29 cellular contexts compared by ENCODE assay signal in the genomic region with DNA sequence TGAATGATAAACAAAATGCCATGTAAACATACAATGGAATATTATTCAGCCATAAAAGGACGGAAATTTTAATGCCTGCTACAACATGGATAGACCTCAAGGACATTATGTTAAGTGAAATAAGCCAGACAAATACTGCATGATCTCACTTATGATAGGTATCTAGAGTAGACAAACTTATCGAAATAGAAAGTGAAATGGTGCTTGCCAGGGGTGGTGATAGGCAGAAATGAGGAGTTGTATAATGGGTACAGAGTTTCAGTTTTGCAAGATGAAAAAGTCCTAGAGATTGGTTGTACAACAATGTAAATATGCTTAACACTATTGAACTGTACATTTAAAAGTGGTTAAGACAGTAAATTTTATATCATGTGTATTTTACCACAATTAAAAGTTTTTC.
"Had no signal": no experiment of that assay in that cellular context is flagged by ENCODE, and none has a peak within 500 bp of the region (broad histone marks: within the 10 kb centered on the region; RNA-seq: fewer than 3 reads in every experiment).

No MANE protein-coding gene starts in this region.

- H3K27ac Mint-ChIP-seq: stimulated activated effector memory CD8-positive, alpha-beta T cell treated with anti-CD3 and anti-CD28 coated beads, Interleukin-12 subunit alpha, Interleukin-12 subunit beta, amount 100 ng/mL, for 72 hours; stimulated activated memory B cell treated with anti-CD40 and anti-IgM and Interleukin-4, amounts not matched to agents 10 μg/mL and 1 μg/mL and 100 μg/mL, for 72 hours; stimulated activated naive B cell treated with anti-CD40 and anti-IgM and Interleukin-4, amounts not matched to agents 10 μg/mL and 1 μg/mL and 100 μg/mL, for 72 hours; stimulated activated naive CD8-positive, alpha-beta T cell treated with anti-CD3 and anti-CD28 coated beads, Interleukin-15, amount 100 ng/mL, for 72 hours; stimulated activated naive CD8-positive, alpha-beta T cell treated with anti-CD3 and anti-CD28 coated beads, Interleukin-15, Interleukin-2, amounts not matched to agents 100 ng/mL and 50 ng/mL, for 24 hours; type B pancreatic cell had no signal

- FAIRE-seq: urothelium cell line had no signal

- H3K9me3 Mint-ChIP-seq: stimulated activated memory B cell treated with anti-CD40 and anti-IgM and Interleukin-4, amounts not matched to agents 10 μg/mL and 1 μg/mL and 100 μg/mL, for 72 hours; stimulated activated naive CD8-positive, alpha-beta T cell treated with anti-CD3 and anti-CD28 coated beads, Interleukin-15, Interleukin-2, amounts not matched to agents 100 ng/mL and 50 ng/mL, for 24 hours had no signal

- H3K4me1 ChIP-seq: stomach, suprapubic skin, testis, thyroid gland, tibial artery, tibial nerve, transverse colon, upper lobe of left lung, upper lobe of right lung, uterus, vagina had no signal

- H3K36me3 ChIP-seq: stomach, suprapubic skin, thoracic aorta, thyroid gland, tibial artery, tibial nerve, transverse colon, upper lobe of left lung, upper lobe of right lung, uterus, vagina had no signal

- DNase-seq: stimulated activated CD4-positive, alpha-beta T cell treated with anti-CD3 and anti-CD28 coated beads, Interleukin-2, amount 100 ng/mL, for 48 hours; stimulated activated CD4-positive, alpha-beta T cell treated with anti-CD3 and anti-CD28 coated beads, Interleukin-4, amount 100 ng/mL, for 1 hour; stimulated activated CD4-positive, alpha-beta T cell treated with anti-CD3 and anti-CD28 coated beads, Interleukin-4, amount 100 ng/mL, for 24 hours; stimulated activated CD4-positive, alpha-beta T cell treated with anti-CD3 and anti-CD28 coated beads, Interleukin-4, amount 100 ng/mL, for 4 hours; stimulated activated CD8-positive, alpha-beta memory T cell treated with anti-CD3 and anti-CD28 coated beads, Interleukin-4, amount 100 ng/mL, for 48 hours; stimulated activated naive B cell treated with anti-CD40 and anti-IgM and Interleukin-4, amounts not matched to agents 10 μg/mL and 1 μg/mL and 100 μg/mL, for 72 hours; stimulated activated naive CD4-positive, alpha-beta T cell; stimulated activated naive CD4-positive, alpha-beta T cell treated with Interleukin-2 at 50 U/mL for 16 hours; stimulated activated naive CD8-positive, alpha-beta T cell treated with anti-CD3 and anti-CD28 coated beads, Interleukin-15, amount 100 ng/mL, for 72 hours; stimulated activated naive CD8-positive, alpha-beta T cell treated with anti-CD3 and anti-CD28 coated beads, Interleukin-15, Interleukin-2, amounts not matched to agents 100 U/mL and 50 U/mL, for 24 hours; stomach; substantia nigra; testis; thyroid gland; tibial artery; transverse colon; trophoblast cell; upper lobe of left lung; upper lobe of right lung; uterus had no signal

- H3K9me3 ChIP-seq: stomach, testis, thoracic aorta, thyroid gland, tibial artery, tibial nerve, transverse colon, upper lobe of left lung, upper lobe of right lung, uterus, vagina had no signal

- H3K27ac ChIP-seq: stomach, suprapubic skin, testis, thoracic aorta, thyroid gland, tibial artery, tibial nerve, transverse colon, upper lobe of left lung, upper lobe of right lung, uterus, vagina had no signal

- H3K27me3 ChIP-seq: stomach, suprapubic skin, testis, thyroid gland, tibial artery, tibial nerve, transverse colon, upper lobe of left lung, upper lobe of right lung, uterus, vagina had no signal

- H3K36me3 Mint-ChIP-seq: stimulated activated effector memory CD8-positive, alpha-beta T cell treated with anti-CD3 and anti-CD28 coated beads, Interleukin-12 subunit alpha, Interleukin-12 subunit beta, amount 100 ng/mL, for 72 hours; stimulated activated memory B cell treated with anti-CD40 and anti-IgM and Interleukin-4, amounts not matched to agents 10 μg/mL and 1 μg/mL and 100 μg/mL, for 72 hours; stimulated activated naive B cell treated with anti-CD40 and anti-IgM and Interleukin-4, amounts not matched to agents 10 μg/mL and 1 μg/mL and 100 μg/mL, for 72 hours; type B pancreatic cell had no signal

- ATAC-seq: stimulated activated effector memory CD8-positive, alpha-beta T cell treated with anti-CD3 and anti-CD28 coated beads, Interleukin-12 subunit alpha, Interleukin-12 subunit beta, amount 100 ng/mL, for 72 hours; stimulated activated memory B cell treated with anti-CD40 and anti-IgM and Interleukin-4, amounts not matched to agents 10 μg/mL and 1 μg/mL and 100 μg/mL, for 72 hours; stimulated activated naive B cell treated with anti-CD40 and anti-IgM and Interleukin-4, amounts not matched to agents 10 μg/mL and 1 μg/mL and 100 μg/mL, for 72 hours; stimulated activated naive CD8-positive, alpha-beta T cell treated with anti-CD3 and anti-CD28 coated beads, Interleukin-15, amount 100 ng/mL, for 72 hours; stimulated activated naive CD8-positive, alpha-beta T cell treated with anti-CD3 and anti-CD28 coated beads, Interleukin-15, Interleukin-2, amounts not matched to agents 100 U/mL and 50 U/mL, for 24 hours; upper lobe of right lung had no signal

- H3K4me3 ChIP-seq: stomach, suprapubic skin, testis, thoracic aorta, thyroid gland, tibial artery, tibial nerve, transverse colon, upper lobe of left lung, upper lobe of right lung, uterus, vagina had no signal
